In the genomic region with DNA sequence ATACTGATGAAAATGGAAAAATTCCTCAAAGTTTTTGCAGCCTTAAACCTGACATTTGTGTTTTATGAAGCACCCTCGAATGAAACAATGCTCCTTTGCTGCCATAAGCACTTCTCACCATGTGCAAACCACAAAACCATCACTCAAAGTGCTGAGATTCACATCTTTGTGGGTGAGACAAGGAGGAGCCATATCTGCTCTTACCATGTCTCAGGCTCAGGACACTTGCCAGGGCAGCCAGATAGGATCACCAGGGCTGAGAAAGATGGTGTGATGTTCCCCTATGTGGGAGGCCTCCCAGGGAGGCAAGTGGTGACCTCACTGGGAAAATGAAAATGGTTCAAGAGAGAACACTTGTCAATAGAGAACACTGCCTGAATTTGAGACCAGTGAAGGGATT, we compare ENCODE assay signal across 1 cellular context.
TF ChIP-seq lines count a peak whose summit lies in the region.

No MANE protein-coding gene starts in this region.

TF ChIP-seq in K562, 482 proteins besides CTCF, POLR2A, EP300 and RAD21 (continued from another document and continues in another):
- TF ChIP-seq, protein P1, sequence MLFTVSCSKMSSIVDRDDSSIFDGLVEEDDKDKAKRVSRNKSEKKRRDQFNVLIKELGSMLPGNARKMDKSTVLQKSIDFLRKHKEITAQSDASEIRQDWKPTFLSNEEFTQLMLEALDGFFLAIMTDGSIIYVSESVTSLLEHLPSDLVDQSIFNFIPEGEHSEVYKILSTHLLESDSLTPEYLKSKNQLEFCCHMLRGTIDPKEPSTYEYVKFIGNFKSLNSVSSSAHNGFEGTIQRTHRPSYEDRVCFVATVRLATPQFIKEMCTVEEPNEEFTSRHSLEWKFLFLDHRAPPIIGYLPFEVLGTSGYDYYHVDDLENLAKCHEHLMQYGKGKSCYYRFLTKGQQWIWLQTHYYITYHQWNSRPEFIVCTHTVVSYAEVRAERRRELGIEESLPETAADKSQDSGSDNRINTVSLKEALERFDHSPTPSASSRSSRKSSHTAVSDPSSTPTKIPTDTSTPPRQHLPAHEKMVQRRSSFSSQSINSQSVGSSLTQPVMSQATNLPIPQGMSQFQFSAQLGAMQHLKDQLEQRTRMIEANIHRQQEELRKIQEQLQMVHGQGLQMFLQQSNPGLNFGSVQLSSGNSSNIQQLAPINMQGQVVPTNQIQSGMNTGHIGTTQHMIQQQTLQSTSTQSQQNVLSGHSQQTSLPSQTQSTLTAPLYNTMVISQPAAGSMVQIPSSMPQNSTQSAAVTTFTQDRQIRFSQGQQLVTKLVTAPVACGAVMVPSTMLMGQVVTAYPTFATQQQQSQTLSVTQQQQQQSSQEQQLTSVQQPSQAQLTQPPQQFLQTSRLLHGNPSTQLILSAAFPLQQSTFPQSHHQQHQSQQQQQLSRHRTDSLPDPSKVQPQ (CRISPR knock-in tag; IDR thresholded peaks at IDR 0.05; ENCODE audit: borderline replicate concordance) = no peak
- TF ChIP-seq ZBTB8A (IDR thresholded peaks at IDR 0.05; ENCODE audit: partially characterized antibody) = no peak
- TF ChIP-seq ZNF644 (tag; IDR thresholded peaks at IDR 0.05; ENCODE audit: low read depth) = no peak
- no peak for TF ChIP-seq ESRRB (CRISPR knock-in tag; IDR thresholded peaks at IDR 0.05; ENCODE audit: borderline replicate concordance)
- TF ChIP-seq CBX2 (IDR thresholded peaks at IDR 0.05; ENCODE audit: insufficient read depth, low read length, poor library complexity, severe bottlenecking) = no peak
- no peak for TF ChIP-seq ZNF143 (CRISPR knock-in tag; IDR thresholded peaks at IDR 0.05)
- peak; percentile 61; the same call in 1 of the 2 replicates for TF ChIP-seq SOX6 (IDR thresholded peaks at IDR 0.05)
- no peak for TF ChIP-seq ZNF41 (CRISPR knock-in tag; conservative IDR thresholded peaks at IDR 0.05)
- no peak for TF ChIP-seq ZNF124 (CRISPR knock-in tag; IDR thresholded peaks at IDR 0.05)
- no peak for TF ChIP-seq BRD9 (IDR thresholded peaks at IDR 0.05; ENCODE audit: low read depth, partially characterized antibody)
- TF ChIP-seq, protein P2, sequence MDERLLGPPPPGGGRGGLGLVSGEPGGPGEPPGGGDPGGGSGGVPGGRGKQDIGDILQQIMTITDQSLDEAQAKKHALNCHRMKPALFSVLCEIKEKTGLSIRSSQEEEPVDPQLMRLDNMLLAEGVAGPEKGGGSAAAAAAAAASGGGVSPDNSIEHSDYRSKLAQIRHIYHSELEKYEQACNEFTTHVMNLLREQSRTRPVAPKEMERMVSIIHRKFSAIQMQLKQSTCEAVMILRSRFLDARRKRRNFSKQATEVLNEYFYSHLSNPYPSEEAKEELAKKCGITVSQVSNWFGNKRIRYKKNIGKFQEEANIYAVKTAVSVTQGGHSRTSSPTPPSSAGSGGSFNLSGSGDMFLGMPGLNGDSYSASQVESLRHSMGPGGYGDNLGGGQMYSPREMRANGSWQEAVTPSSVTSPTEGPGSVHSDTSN (CRISPR knock-in tag; IDR thresholded peaks at IDR 0.05; ENCODE audit: low read depth) = no peak; the same call in 1 of the 2 replicates
- TF ChIP-seq, protein P2 (tag; conservative IDR thresholded peaks at IDR 0.05; ENCODE audit: low read depth) = peak; percentile 75
- peak; percentile 42; the same call in 1 of the 2 replicates for TF ChIP-seq FOXJ2 (tag; IDR thresholded peaks at IDR 0.05)
- TF ChIP-seq, protein P3, sequence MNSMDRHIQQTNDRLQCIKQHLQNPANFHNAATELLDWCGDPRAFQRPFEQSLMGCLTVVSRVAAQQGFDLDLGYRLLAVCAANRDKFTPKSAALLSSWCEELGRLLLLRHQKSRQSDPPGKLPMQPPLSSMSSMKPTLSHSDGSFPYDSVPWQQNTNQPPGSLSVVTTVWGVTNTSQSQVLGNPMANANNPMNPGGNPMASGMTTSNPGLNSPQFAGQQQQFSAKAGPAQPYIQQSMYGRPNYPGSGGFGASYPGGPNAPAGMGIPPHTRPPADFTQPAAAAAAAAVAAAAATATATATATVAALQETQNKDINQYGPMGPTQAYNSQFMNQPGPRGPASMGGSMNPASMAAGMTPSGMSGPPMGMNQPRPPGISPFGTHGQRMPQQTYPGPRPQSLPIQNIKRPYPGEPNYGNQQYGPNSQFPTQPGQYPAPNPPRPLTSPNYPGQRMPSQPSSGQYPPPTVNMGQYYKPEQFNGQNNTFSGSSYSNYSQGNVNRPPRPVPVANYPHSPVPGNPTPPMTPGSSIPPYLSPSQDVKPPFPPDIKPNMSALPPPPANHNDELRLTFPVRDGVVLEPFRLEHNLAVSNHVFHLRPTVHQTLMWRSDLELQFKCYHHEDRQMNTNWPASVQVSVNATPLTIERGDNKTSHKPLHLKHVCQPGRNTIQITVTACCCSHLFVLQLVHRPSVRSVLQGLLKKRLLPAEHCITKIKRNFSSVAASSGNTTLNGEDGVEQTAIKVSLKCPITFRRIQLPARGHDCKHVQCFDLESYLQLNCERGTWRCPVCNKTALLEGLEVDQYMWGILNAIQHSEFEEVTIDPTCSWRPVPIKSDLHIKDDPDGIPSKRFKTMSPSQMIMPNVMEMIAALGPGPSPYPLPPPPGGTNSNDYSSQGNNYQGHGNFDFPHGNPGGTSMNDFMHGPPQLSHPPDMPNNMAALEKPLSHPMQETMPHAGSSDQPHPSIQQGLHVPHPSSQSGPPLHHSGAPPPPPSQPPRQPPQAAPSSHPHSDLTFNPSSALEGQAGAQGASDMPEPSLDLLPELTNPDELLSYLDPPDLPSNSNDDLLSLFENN (IDR thresholded peaks at IDR 0.05; ENCODE audit: low read depth in 2 of 2, low read length in 2 of 2) = no peak
- peak; percentile 81 for TF ChIP-seq MEIS2 (IDR thresholded peaks at IDR 0.05; ENCODE audit: partially characterized antibody)
- no peak for TF ChIP-seq E2F3 (CRISPR knock-in tag; IDR thresholded peaks at IDR 0.05)
- TF ChIP-seq L3MBTL2 (IDR thresholded peaks at IDR 0.05) = peak; percentile 62
- TF ChIP-seq TRIM24 (IDR thresholded peaks at IDR 0.05) = no peak
- 0 out of 2 replicates have a peak, but pooled peaks have one; percentile 18 for TF ChIP-seq ATF7 (IDR thresholded peaks at IDR 0.05)
- TF ChIP-seq ZNF224 (CRISPR knock-in tag; IDR thresholded peaks at IDR 0.05) = no peak
- TF ChIP-seq, protein P4, sequence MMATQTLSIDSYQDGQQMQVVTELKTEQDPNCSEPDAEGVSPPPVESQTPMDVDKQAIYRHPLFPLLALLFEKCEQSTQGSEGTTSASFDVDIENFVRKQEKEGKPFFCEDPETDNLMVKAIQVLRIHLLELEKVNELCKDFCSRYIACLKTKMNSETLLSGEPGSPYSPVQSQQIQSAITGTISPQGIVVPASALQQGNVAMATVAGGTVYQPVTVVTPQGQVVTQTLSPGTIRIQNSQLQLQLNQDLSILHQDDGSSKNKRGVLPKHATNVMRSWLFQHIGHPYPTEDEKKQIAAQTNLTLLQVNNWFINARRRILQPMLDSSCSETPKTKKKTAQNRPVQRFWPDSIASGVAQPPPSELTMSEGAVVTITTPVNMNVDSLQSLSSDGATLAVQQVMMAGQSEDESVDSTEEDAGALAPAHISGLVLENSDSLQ (IDR thresholded peaks at IDR 0.05) = peak; percentile 45; the same call in 1 of the 2 replicates
- TF ChIP-seq KLF16 (IDR thresholded peaks at IDR 0.05) = 0 out of 2 replicates have a peak, but pooled peaks have one; percentile 12
- peak; percentile 68; the same call in 1 of the 2 replicates for TF ChIP-seq CTBP1 (IDR thresholded peaks at IDR 0.05; ENCODE audit: borderline replicate concordance)
- peak; percentile 41 to 80; a peak in 2 of 4 replicates for TF ChIP-seq RCOR1 (IDR thresholded peaks at IDR 0.05; ENCODE audit: borderline replicate concordance in 1 of 2, low read depth in 2 of 2, low read length in 2 of 2)
- no peak for TF ChIP-seq PURB (CRISPR knock-in tag; IDR thresholded peaks at IDR 0.05; ENCODE audit: low read depth)
- TF ChIP-seq SPI1 (IDR thresholded peaks at IDR 0.05; ENCODE audit: borderline replicate concordance, low read depth, low read length) = no peak
- TF ChIP-seq ZNF165 (CRISPR knock-in tag; IDR thresholded peaks at IDR 0.05; ENCODE audit: borderline replicate concordance) = no peak
- no peak for TF ChIP-seq SMAD3 (CRISPR knock-in tag; conservative IDR thresholded peaks at IDR 0.05)
- no peak for TF ChIP-seq SRSF3 (IDR thresholded peaks at IDR 0.05; ENCODE audit: insufficient read depth, low read length)
- TF ChIP-seq SRSF7 (optimal IDR thresholded peaks at IDR 0.05; ENCODE audit: low read depth, low read length) = no peak
- peak; percentile 46 for TF ChIP-seq TCF3 (CRISPR knock-in tag; IDR thresholded peaks at IDR 0.05)
- TF ChIP-seq JUND (IDR thresholded peaks at IDR 0.05; ENCODE audit: borderline replicate concordance, low read depth, low read length) = 0 out of 2 replicates have a peak, but pooled peaks have one; percentile 3
- TF ChIP-seq JUND (tag; IDR thresholded peaks at IDR 0.05; ENCODE audit: borderline replicate concordance, low read depth, low read length) = peak; percentile 58; the same call in 2 of the 3 replicates
- TF ChIP-seq U2AF1 (optimal IDR thresholded peaks at IDR 0.05; ENCODE audit: low read depth, low read length) = no peak
- TF ChIP-seq ZNF696 (CRISPR knock-in tag; conservative IDR thresholded peaks at IDR 0.05) = no peak
- TF ChIP-seq MCM5 (IDR thresholded peaks at IDR 0.05; ENCODE audit: low read depth) = no peak
- no peak for TF ChIP-seq PCBP1 (IDR thresholded peaks at IDR 0.05; ENCODE audit: low read depth, low read length, poor library complexity, severe bottlenecking)
- no peak for TF ChIP-seq CSDE1 (IDR thresholded peaks at IDR 0.05)
- no peak for TF ChIP-seq ARHGAP35 (IDR thresholded peaks at IDR 0.05; ENCODE audit: partially characterized antibody)
- no peak for TF ChIP-seq ZNF12 (CRISPR knock-in tag; IDR thresholded peaks at IDR 0.05)
- no peak for TF ChIP-seq ZNF184 (CRISPR knock-in tag; IDR thresholded peaks at IDR 0.05)
- TF ChIP-seq HMGN3 (IDR thresholded peaks at IDR 0.05; ENCODE audit: borderline replicate concordance, extremely low read depth, insufficient read length, low read depth, low read length) = no peak
- peak; percentile 34; the same call in 1 of the 2 replicates for TF ChIP-seq ESRRA (IDR thresholded peaks at IDR 0.05; ENCODE audit: borderline replicate concordance, low read depth)
- TF ChIP-seq ZNF140 (CRISPR knock-in tag; IDR thresholded peaks at IDR 0.05) = no peak
- no peak for TF ChIP-seq ZNF175 (CRISPR knock-in tag; IDR thresholded peaks at IDR 0.05; ENCODE audit: low read depth)
- TF ChIP-seq EWSR1 (IDR thresholded peaks at IDR 0.05; ENCODE audit: borderline replicate concordance, low read depth, partially characterized antibody) = no peak
- TF ChIP-seq, protein P5, sequence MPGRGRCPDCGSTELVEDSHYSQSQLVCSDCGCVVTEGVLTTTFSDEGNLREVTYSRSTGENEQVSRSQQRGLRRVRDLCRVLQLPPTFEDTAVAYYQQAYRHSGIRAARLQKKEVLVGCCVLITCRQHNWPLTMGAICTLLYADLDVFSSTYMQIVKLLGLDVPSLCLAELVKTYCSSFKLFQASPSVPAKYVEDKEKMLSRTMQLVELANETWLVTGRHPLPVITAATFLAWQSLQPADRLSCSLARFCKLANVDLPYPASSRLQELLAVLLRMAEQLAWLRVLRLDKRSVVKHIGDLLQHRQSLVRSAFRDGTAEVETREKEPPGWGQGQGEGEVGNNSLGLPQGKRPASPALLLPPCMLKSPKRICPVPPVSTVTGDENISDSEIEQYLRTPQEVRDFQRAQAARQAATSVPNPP (IDR thresholded peaks at IDR 0.05; ENCODE audit: borderline replicate concordance, insufficient read depth, insufficient read length) = no peak
- no peak for TF ChIP-seq SUPT5H (IDR thresholded peaks at IDR 0.05)
- TF ChIP-seq, protein P6, sequence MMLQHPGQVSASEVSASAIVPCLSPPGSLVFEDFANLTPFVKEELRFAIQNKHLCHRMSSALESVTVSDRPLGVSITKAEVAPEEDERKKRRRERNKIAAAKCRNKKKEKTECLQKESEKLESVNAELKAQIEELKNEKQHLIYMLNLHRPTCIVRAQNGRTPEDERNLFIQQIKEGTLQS (IDR thresholded peaks at IDR 0.05) = 0 out of 2 replicates have a peak, but pooled peaks have one; percentile 8
- TF ChIP-seq, protein P6 (CRISPR knock-in tag; conservative IDR thresholded peaks at IDR 0.05) = no peak
- TF ChIP-seq ZNF263 (CRISPR knock-in tag; IDR thresholded peaks at IDR 0.05; ENCODE audit: borderline replicate concordance) = no peak
- no peak for TF ChIP-seq MAZ (CRISPR knock-in tag; conservative IDR thresholded peaks at IDR 0.05 in 1 of 2, IDR thresholded peaks at IDR 0.05 in 1 of 2)
- TF ChIP-seq, protein P7, sequence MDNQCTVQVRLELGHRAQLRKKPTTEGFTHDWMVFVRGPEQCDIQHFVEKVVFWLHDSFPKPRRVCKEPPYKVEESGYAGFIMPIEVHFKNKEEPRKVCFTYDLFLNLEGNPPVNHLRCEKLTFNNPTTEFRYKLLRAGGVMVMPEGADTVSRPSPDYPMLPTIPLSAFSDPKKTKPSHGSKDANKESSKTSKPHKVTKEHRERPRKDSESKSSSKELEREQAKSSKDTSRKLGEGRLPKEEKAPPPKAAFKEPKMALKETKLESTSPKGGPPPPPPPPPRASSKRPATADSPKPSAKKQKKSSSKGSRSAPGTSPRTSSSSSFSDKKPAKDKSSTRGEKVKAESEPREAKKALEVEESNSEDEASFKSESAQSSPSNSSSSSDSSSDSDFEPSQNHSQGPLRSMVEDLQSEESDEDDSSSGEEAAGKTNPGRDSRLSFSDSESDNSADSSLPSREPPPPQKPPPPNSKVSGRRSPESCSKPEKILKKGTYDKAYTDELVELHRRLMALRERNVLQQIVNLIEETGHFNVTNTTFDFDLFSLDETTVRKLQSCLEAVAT (IDR thresholded peaks at IDR 0.05) = 0 out of 4 replicates have a peak, but pooled peaks of 1 of the 2 experiments have one; percentile 40
- no peak for TF ChIP-seq NFATC3 (IDR thresholded peaks at IDR 0.05)
- TF ChIP-seq ZKSCAN1 (IDR thresholded peaks at IDR 0.05; ENCODE audit: low read depth, low read length) = no peak
- no peak for TF ChIP-seq SP2 (IDR thresholded peaks at IDR 0.05; ENCODE audit: extremely low read depth, low read depth, low read length, poor library complexity, severe bottlenecking)
- no peak for TF ChIP-seq FOXK1 (CRISPR knock-in tag; IDR thresholded peaks at IDR 0.05; ENCODE audit: borderline replicate concordance)
- TF ChIP-seq ZNF830 (CRISPR knock-in tag; IDR thresholded peaks at IDR 0.05) = no peak
